Comparison of ENCODE assay signal across 1 cellular context in genomic region chr1:230701895-230702768, GRCh38.
TF ChIP-seq lines count a peak whose summit lies in the region.

No MANE protein-coding gene starts in this region.

TF ChIP-seq in HepG2, 621 proteins besides CTCF, POLR2A, EP300 and RAD21 (continued from another document and continues in another):
- no peak for TF ChIP-seq SP1 (IDR thresholded peaks at IDR 0.05)
- TF ChIP-seq SP1 (CRISPR knock-in tag; IDR thresholded peaks at IDR 0.05), result 0 out of 2 replicates have a peak, but pooled peaks have one; percentile 44
- TF ChIP-seq ZNF331 (CRISPR knock-in tag; IDR thresholded peaks at IDR 0.05), result peak; percentile 50; the same call in 1 of the 2 replicates
- 0 out of 2 replicates have a peak, but pooled peaks have one; percentile 30 for TF ChIP-seq CEBPG (CRISPR knock-in tag; IDR thresholded peaks at IDR 0.05)
- TF ChIP-seq STAT6 (CRISPR knock-in tag; IDR thresholded peaks at IDR 0.05; ENCODE audit: borderline replicate concordance), result 0 out of 2 replicates have a peak, but pooled peaks have one; percentile 40
- no peak for TF ChIP-seq PRDM15 (CRISPR knock-in tag; IDR thresholded peaks at IDR 0.05)
- TF ChIP-seq ZSCAN30 (CRISPR knock-in tag; IDR thresholded peaks at IDR 0.05), result no peak; the same call in 1 of the 2 replicates
- TF ChIP-seq REST (IDR thresholded peaks at IDR 0.05; ENCODE audit: borderline replicate concordance in 1 of 2, low read depth in 1 of 2, low read length in 2 of 2), result peak in 1 of 2 experiments; percentile 7; a peak in 1 of 4 replicates
- 0 out of 2 replicates have a peak, but pooled peaks have one; percentile 20 for TF ChIP-seq BATF2 (CRISPR knock-in tag; IDR thresholded peaks at IDR 0.05)
- TF ChIP-seq ZNF816 (CRISPR knock-in tag; IDR thresholded peaks at IDR 0.05; ENCODE audit: borderline replicate concordance), result no peak
- no peak for TF ChIP-seq ZNF562 (CRISPR knock-in tag; IDR thresholded peaks at IDR 0.05; ENCODE audit: borderline replicate concordance)
- TF ChIP-seq ASH2L (IDR thresholded peaks at IDR 0.05; ENCODE audit: insufficient read length, low read depth, low read length), result peak; percentile 92
- no peak for TF ChIP-seq ZHX1 (CRISPR knock-in tag; IDR thresholded peaks at IDR 0.05; ENCODE audit: low read depth)
- no peak for TF ChIP-seq ZNF672 (CRISPR knock-in tag; IDR thresholded peaks at IDR 0.05)
- TF ChIP-seq ERF (CRISPR knock-in tag; IDR thresholded peaks at IDR 0.05), result peak; percentile 39; the same call in 1 of the 2 replicates
- no peak for TF ChIP-seq MXD1 (CRISPR knock-in tag; IDR thresholded peaks at IDR 0.05)
- TF ChIP-seq FLYWCH1 (CRISPR knock-in tag; IDR thresholded peaks at IDR 0.05), result peak; percentile 86
- peak; percentile 75; the same call in 1 of the 2 replicates for TF ChIP-seq SALL2 (CRISPR knock-in tag; IDR thresholded peaks at IDR 0.05)
- peak; percentile 64; the same call in 1 of the 2 replicates for TF ChIP-seq TFDP1 (CRISPR knock-in tag; IDR thresholded peaks at IDR 0.05; ENCODE audit: borderline replicate concordance)
- TF ChIP-seq ZNF788 (CRISPR knock-in tag; IDR thresholded peaks at IDR 0.05; ENCODE audit: borderline replicate concordance), result peak; percentile 45; the same call in 1 of the 2 replicates
- TF ChIP-seq KLF9 (CRISPR knock-in tag; IDR thresholded peaks at IDR 0.05; ENCODE audit: low read depth), result 0 out of 2 replicates have a peak, but pooled peaks have one; percentile 29
- TF ChIP-seq SAFB2 (CRISPR knock-in tag; IDR thresholded peaks at IDR 0.05; ENCODE audit: borderline replicate concordance, low read depth), result no peak; the same call in 1 of the 2 replicates
- no peak for TF ChIP-seq ZNF773 (CRISPR knock-in tag; IDR thresholded peaks at IDR 0.05; ENCODE audit: borderline replicate concordance)
- peak; percentile 80 for TF ChIP-seq MEIS2 (CRISPR knock-in tag; IDR thresholded peaks at IDR 0.05)
- 0 out of 2 replicates have a peak, but pooled peaks have one; percentile 45 for TF ChIP-seq EED (CRISPR knock-in tag; IDR thresholded peaks at IDR 0.05)
- TF ChIP-seq MED1 (CRISPR knock-in tag; IDR thresholded peaks at IDR 0.05), result peak; percentile 56; the same call in 1 of the 2 replicates
- no peak for TF ChIP-seq ZBTB40 (IDR thresholded peaks at IDR 0.05)
- TF ChIP-seq ZBTB40 (CRISPR knock-in tag; IDR thresholded peaks at IDR 0.05), result 0 out of 2 replicates have a peak, but pooled peaks have one; percentile 42
- no peak for TF ChIP-seq TRIM24 (CRISPR knock-in tag; IDR thresholded peaks at IDR 0.05)
- TF ChIP-seq ZZZ3 (CRISPR knock-in tag; IDR thresholded peaks at IDR 0.05; ENCODE audit: borderline replicate concordance), result no peak
